Comparison of ENCODE assay signal across 13 cellular contexts in the genomic region with DNA sequence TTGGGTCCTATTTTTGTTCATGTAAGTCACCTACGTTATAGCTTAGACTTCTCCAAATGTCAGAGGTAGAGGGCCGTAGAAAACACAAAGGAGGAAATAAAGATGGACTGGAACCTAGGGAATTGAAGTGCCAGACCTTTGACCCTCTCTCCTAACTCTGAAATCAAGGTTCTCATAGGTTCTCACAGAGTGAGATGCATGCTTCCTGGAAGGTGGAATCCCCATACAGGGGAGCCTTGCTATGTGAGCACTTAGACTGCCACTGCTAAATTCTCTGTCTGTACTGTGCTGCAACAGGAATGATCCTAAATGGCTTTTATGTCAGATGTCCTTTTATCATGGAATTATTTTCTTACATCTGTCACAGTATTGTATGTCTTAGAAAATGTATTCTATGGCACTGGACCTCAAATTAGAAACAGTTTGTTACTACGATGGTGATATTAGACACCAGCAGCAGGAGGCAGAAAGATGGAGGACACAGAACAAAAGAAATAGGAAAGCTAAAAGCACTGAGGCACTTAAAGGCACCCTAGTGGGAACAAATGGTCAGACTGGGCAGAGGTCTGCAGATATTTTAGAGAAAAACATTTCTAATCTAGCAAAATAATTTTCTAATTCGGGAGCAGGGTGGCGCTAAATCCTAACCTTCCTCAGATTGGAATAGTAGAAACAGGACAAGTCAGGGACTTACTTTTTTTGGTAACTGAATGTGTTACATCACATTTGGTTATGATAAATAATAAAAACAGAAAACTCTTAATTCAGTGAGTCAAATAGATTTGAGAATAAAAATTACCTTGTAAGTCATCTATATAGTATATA.
DNase-seq lines count a peak whose midpoint lies in the region; ATAC-seq lines count a peak whose summit lies in the region.
"Had no signal": no experiment of that assay in that cellular context is flagged by ENCODE, and none has a peak within 500 bp of the region (broad histone marks: within the 10 kb centered on the region; RNA-seq: fewer than 3 reads in every experiment).

No MANE protein-coding gene starts in this region.

- intact Hi-C loops in activated CD4-positive, alpha-beta T cell treated with anti-CD3 and anti-CD28 coated beads, Interleukin-2, amount 10 ng/mL, durations not matched to agents 24 days and 14 days (cut with micrococcal nuclease): loop anchor here (10.0 kb wide), 1 partner anchor 128 kb away; a partner anchor contains a TSS

- H3K36me3 ChIP-seq in H7 (replicated peaks; ENCODE audit: control insufficient read depth, insufficient read depth, low read length): no peaks in the 10 kb centered on the region; the same call in 1 of the 2 replicates

- no peak overlapping the region for H3K4me3 Mint-ChIP-seq in activated T-cell treated with anti-CD3 and anti-CD28 coated beads, Interleukin-2, amount 50 U/mL, for 72 hours
- no peak overlapping the region for H3K4me3 Mint-ChIP-seq in activated CD4-positive, alpha-beta T cell treated with anti-CD3 and anti-CD28 coated beads, Interleukin-2, amount 10 ng/mL, durations not matched to agents 24 days and 14 days

- no peak overlapping the region for H3K4me3 ChIP-seq in H7 (ENCODE audit: insufficient read depth, low read depth, low read length)
- H3K4me3 ChIP-seq: upper lobe of left lung had no signal

- H3K27me3 Mint-ChIP-seq in activated T-cell treated with anti-CD3 and anti-CD28 coated beads, Interleukin-2, amount 50 U/mL, for 72 hours (ENCODE audit: low read depth): no peaks in the 10 kb centered on the region
- no peaks in the 10 kb centered on the region for H3K27me3 Mint-ChIP-seq in activated CD4-positive, alpha-beta T cell treated with anti-CD3 and anti-CD28 coated beads, Interleukin-2, amount 10 ng/mL, durations not matched to agents 24 days and 14 days

- H3K27ac Mint-ChIP-seq in activated T-cell treated with anti-CD3 and anti-CD28 coated beads, Interleukin-2, amount 50 U/mL, for 72 hours: no peak overlapping the region
- H3K27ac Mint-ChIP-seq in activated CD4-positive, alpha-beta T cell treated with anti-CD3 and anti-CD28 coated beads, Interleukin-2, amount 10 ng/mL, durations not matched to agents 24 days and 14 days: no peak overlapping the region

- ATAC-seq in activated T-cell treated with anti-CD3 and anti-CD28 coated beads, Interleukin-2, amount 50 U/mL, for 72 hours (replicated peaks in 1 of 2): no peak
- ATAC-seq in HG03139 (IDR thresholded peaks at IDR 0.05; ENCODE audit: unreplicated experiment): no peak

- no peaks in the 10 kb centered on the region for H3K9me3 Mint-ChIP-seq in activated T-cell treated with anti-CD3 and anti-CD28 coated beads, Interleukin-2, amount 50 U/mL, for 72 hours
- no peaks in the 10 kb centered on the region for H3K9me3 Mint-ChIP-seq in activated CD4-positive, alpha-beta T cell treated with anti-CD3 and anti-CD28 coated beads, Interleukin-2, amount 10 ng/mL, durations not matched to agents 24 days and 14 days

- in situ Hi-C loops in SK-MEL-5 (cut with HindIII; ENCODE audit: low pct_unique_long_range_greater_than_20kb, low sequenced_read_pairs): no loop called here

- peaks cover 0 to 4% of the 10 kb centered on the region in 2 donors for H3K36me3 Mint-ChIP-seq in activated T-cell treated with anti-CD3 and anti-CD28 coated beads, Interleukin-2, amount 50 U/mL, for 72 hours (ENCODE audit: insufficient read depth in 2 of 2)
- H3K36me3 Mint-ChIP-seq in activated CD4-positive, alpha-beta T cell treated with anti-CD3 and anti-CD28 coated beads, Interleukin-2, amount 10 ng/mL, durations not matched to agents 24 days and 14 days (ENCODE audit: low read depth): peaks cover 9% of the 10 kb centered on the region

- H3K27me3 ChIP-seq in H7 (ENCODE audit: control insufficient read depth, insufficient read depth, low read length): no peaks in the 10 kb centered on the region
- H3K27me3 ChIP-seq: upper lobe of left lung had no signal

- no peaks in the 10 kb centered on the region for H3K4me1 Mint-ChIP-seq in activated T-cell treated with anti-CD3 and anti-CD28 coated beads, Interleukin-2, amount 50 U/mL, for 72 hours (ENCODE audit: low read depth)
- peaks cover 9% of the 10 kb centered on the region for H3K4me1 Mint-ChIP-seq in activated CD4-positive, alpha-beta T cell treated with anti-CD3 and anti-CD28 coated beads, Interleukin-2, amount 10 ng/mL, durations not matched to agents 24 days and 14 days

- DNase-seq in 8988T (peak; percentile 13), GM03348 (ENCODE audit: low spot score) (peak; percentile 6), SK-MEL-5 (ENCODE audit: low read depth, low spot score) (peak; percentile 26), fibroblast of peridontal ligament (ENCODE audit: extremely low read depth) (peak; percentile 27), H7 (no peak)
- no peak for DNase-seq in activated T-cell treated with anti-CD3 and anti-CD28 coated beads, Interleukin-2, amount 50 U/mL, for 72 hours
- no peak for DNase-seq in activated CD4-positive, alpha-beta T cell treated with anti-CD3 and anti-CD28 coated beads, Interleukin-2, amount 10 ng/mL, durations not matched to agents 24 days and 14 days
- DNase-seq: activated CD4-positive, CD25-positive, alpha-beta regulatory T cell treated with anti-CD3 and anti-CD28 coated beads, Interleukin-2, amount 50 U/mL, for 72 hours; kidney; NCI-H2029 treated with DMSO at 0.1 percent for 48 hours; stimulated activated CD4-positive, alpha-beta T cell treated with anti-CD3 and anti-CD28 coated beads, Interleukin-2, amount 100 ng/mL, for 24 hours; upper lobe of left lung had no signal

Comparison
In these comparisons a context has a peak if more than half of its experiments do, and no peak if none do; other contexts are left out.
1. DNase-seq: peak in 8988T (single experiment), GM03348 (single experiment), SK-MEL-5 (single experiment) and fibroblast of peridontal ligament (single experiment); none in activated T-cell treated with anti-CD3 and anti-CD28 coated beads, Interleukin-2, amount 50 U/mL, for 72 hours (0 of 2), activated CD4-positive, alpha-beta T cell treated with anti-CD3 and anti-CD28 coated beads, Interleukin-2, amount 10 ng/mL, durations not matched to agents 24 days and 14 days (single experiment) and H7 (single experiment).